16 cellular contexts compared by ENCODE assay signal in the genomic region with DNA sequence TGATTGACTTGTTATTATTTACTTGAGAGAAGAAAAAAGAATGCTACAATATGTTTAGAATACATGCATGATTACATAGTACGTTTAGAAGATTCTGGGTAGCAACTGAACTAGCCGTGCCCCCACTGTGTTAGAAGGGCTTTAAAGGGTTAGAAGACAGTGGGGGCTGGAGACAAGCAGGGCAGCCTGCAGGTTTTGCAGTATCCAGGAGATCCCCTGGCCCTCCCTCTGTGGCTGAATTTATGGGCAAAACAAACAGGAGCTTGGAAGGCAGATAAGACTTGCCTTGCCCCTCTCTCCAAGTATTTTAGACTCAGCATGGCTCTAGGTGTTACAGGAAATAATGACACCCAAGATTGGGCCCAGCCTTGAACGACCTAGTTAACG.
DNase-seq lines count a peak whose midpoint lies in the region; ATAC-seq, FAIRE-seq and TF ChIP-seq lines count a peak whose summit lies in the region.
"Had no signal": no experiment of that assay in that cellular context is flagged by ENCODE, and none has a peak within 500 bp of the region (broad histone marks: within the 10 kb centered on the region; RNA-seq: fewer than 3 reads in every experiment).

No MANE protein-coding gene starts in this region.

- BruUV-seq in mammary epithelial cell (replicated peaks; lab: Mats Ljungman, UMichigan), result no TSS peak
- BruUV-seq in MCF 10A (replicated peaks; lab: Mats Ljungman, UMichigan), result no TSS peak

- no peaks in the 10 kb centered on the region for H3K9me3 ChIP-seq in mammary epithelial cell (replicated peaks; ENCODE audit: insufficient read depth, low read length)
- H3K9me3 ChIP-seq in keratinocyte (ENCODE audit: control insufficient read depth, low read depth, low read length), result no peaks in the 10 kb centered on the region
- H3K9me3 ChIP-seq: Caco-2 had no signal

- POLR2A ChIA-PET in activated CD4-positive, alpha-beta T cell treated with anti-CD3 and anti-CD28 coated beads for 36 hours (lab: Charles Lee), result no interaction called here
- POLR2A ChIA-PET in MCF 10A (lab: Yijun Ruan, JAX), result interaction anchor here (0.5 kb wide), 1 partner anchor 10 kb away, joined by 3 read pairs; no protein-coding TSS in a partner anchor

- no peaks in the 10 kb centered on the region for H3K9me1 ChIP-seq in keratinocyte (ENCODE audit: control insufficient read depth, extremely low read depth, insufficient read depth, low read length)

- no peak for DNase-seq in activated CD4-positive, alpha-beta T cell treated with anti-CD3 and anti-CD28 coated beads for 36 hours
- DNase-seq in activated CD4-positive, alpha-beta T cell treated with anti-CD3 and anti-CD28 coated beads for 4 hours, result no peak
- no peak for DNase-seq in mammary epithelial cell
- no peak for DNase-seq in MCF 10A (ENCODE audit: unreplicated experiment)
- no peak for DNase-seq in keratinocyte (ENCODE audit: low read depth, low spot score)
- no peak for DNase-seq in HPDE6-E6E7 (ENCODE audit: extremely low spot score)
- DNase-seq in C1 segment of cervical spinal cord (lab: John Stamatoyannopoulos, UW), result no peak
- no peak for DNase-seq in SHP77 treated with DMSO at 0.1 percent for 48 hours (lab: John Stamatoyannopoulos, UW)
- DNase-seq: Caco-2; CD8-positive, alpha-beta memory T cell; DND-41; GDM1; H7 had no signal

- CTCF ChIA-PET in activated CD4-positive, alpha-beta T cell treated with anti-CD3 and anti-CD28 coated beads for 36 hours (lab: Charles Lee), result no interaction called here
- CTCF ChIA-PET in mammary epithelial cell (lab: Charles Lee; ENCODE audit: low non-redundant PET) (no interaction called here), MCF 10A (lab: Yijun Ruan, JAX) (interaction anchor here (0.6 to 1.1 kb wide), 3 partner anchors 16 to 1361 kb away, joined by 3 to 4 read pairs (median 3); no protein-coding TSS in a partner anchor)

- no peak for FAIRE-seq in keratinocyte (lab: Jason Lieb, UNC)
- FAIRE-seq: GM12892 had no signal

- H3K36me3 ChIP-seq in mammary epithelial cell (ENCODE audit: insufficient read depth, low read length), result no peaks in the 10 kb centered on the region
- H3K36me3 ChIP-seq in keratinocyte (ENCODE audit: control insufficient read depth in 2 of 2, extremely low read depth in 1 of 2, insufficient read depth in 2 of 2, low read length in 2 of 2), result no peaks in the 10 kb centered on the region

- H3K27me3 Mint-ChIP-seq in activated CD4-positive, alpha-beta T cell treated with anti-CD3 and anti-CD28 coated beads for 36 hours, result no peaks in the 10 kb centered on the region
- no peaks in the 10 kb centered on the region for H3K27me3 Mint-ChIP-seq in MCF 10A (ENCODE audit: insufficient read depth, unreplicated experiment)

- no peak overlapping the region for H3K9ac ChIP-seq in mammary epithelial cell (ENCODE audit: insufficient read depth, low read length)
- no peak overlapping the region for H3K9ac ChIP-seq in keratinocyte (ENCODE audit: control insufficient read depth, extremely low read depth, insufficient read depth, low read length)

- H3K27ac ChIP-seq in mammary epithelial cell (ENCODE audit: insufficient read depth, low read depth, low read length), result no peak overlapping the region
- no peak overlapping the region for H3K27ac ChIP-seq in keratinocyte (ENCODE audit: control insufficient read depth, insufficient read depth, low read length)
- H3K27ac ChIP-seq: 22Rv1 had no signal

- H3K36me3 Mint-ChIP-seq in activated CD4-positive, alpha-beta T cell treated with anti-CD3 and anti-CD28 coated beads for 36 hours (ENCODE audit: low read depth), result no peaks in the 10 kb centered on the region
- no peaks in the 10 kb centered on the region for H3K36me3 Mint-ChIP-seq in MCF 10A (ENCODE audit: insufficient read depth, unreplicated experiment)
- H3K36me3 Mint-ChIP-seq: CD8-positive, alpha-beta memory T cell had no signal

- no peak for TF ChIP-seq CTCF in mammary epithelial cell (conservative IDR thresholded peaks at IDR 0.05 in 1 of 2, IDR thresholded peaks at IDR 0.05 in 1 of 2; ENCODE audit: extremely low read depth in 1 of 2, insufficient read depth in 1 of 2, low read depth in 1 of 2, low read length in 2 of 2)
- TF ChIP-seq CTCF in MCF 10A (IDR thresholded peaks at IDR 0.05; ENCODE audit: unreplicated experiment), result no peak
- TF ChIP-seq CTCF in keratinocyte (optimal IDR thresholded peaks at IDR 0.05 in 1 of 3, IDR thresholded peaks at IDR 0.05 in 1 of 3, conservative IDR thresholded peaks at IDR 0.05 in 1 of 3; ENCODE audit: extremely low read depth in 1 of 3, insufficient read depth in 2 of 3, low read length in 3 of 3), result no peak

- peaks cover 44% of the 10 kb centered on the region for H3K4me1 Mint-ChIP-seq in activated CD4-positive, alpha-beta T cell treated with anti-CD3 and anti-CD28 coated beads for 36 hours
- H3K4me1 Mint-ChIP-seq in MCF 10A (ENCODE audit: insufficient read depth, unreplicated experiment), result no peaks in the 10 kb centered on the region
- H3K4me1 Mint-ChIP-seq: GM23338 had no signal

- H2AFZ ChIP-seq in mammary epithelial cell (ENCODE audit: low read depth, low read length), result peak overlapping the region; percentile 46
- H2AFZ ChIP-seq in keratinocyte (ENCODE audit: control insufficient read depth, low read length), result no peak overlapping the region
- H2AFZ ChIP-seq: GM23338 had no signal

- no peak overlapping the region for H3K4me3 ChIP-seq in mammary epithelial cell (replicated peaks in 1 of 3; ENCODE audit: insufficient read depth in 1 of 3, low read depth in 2 of 3, low read length in 3 of 3)
- no peak overlapping the region for H3K4me3 ChIP-seq in keratinocyte (ENCODE audit: control insufficient read depth in 2 of 3, extremely low read depth in 1 of 3, insufficient read depth in 2 of 3, low read depth in 1 of 3, low read length in 3 of 3)
- H3K4me3 ChIP-seq: GM23338 had no signal

- no peaks in the 10 kb centered on the region for H3K9me3 Mint-ChIP-seq in activated CD4-positive, alpha-beta T cell treated with anti-CD3 and anti-CD28 coated beads for 36 hours (ENCODE audit: low read depth)
- H3K9me3 Mint-ChIP-seq in MCF 10A (ENCODE audit: unreplicated experiment), result no peaks in the 10 kb centered on the region
- H3K9me3 Mint-ChIP-seq: CD8-positive, alpha-beta memory T cell; GM23338 had no signal

- H3K4me2 ChIP-seq in mammary epithelial cell (ENCODE audit: insufficient read depth, low read depth, low read length) (no peak overlapping the region), keratinocyte (ENCODE audit: control insufficient read depth, extremely low read depth, insufficient read depth, low read depth, low read length) (peak overlapping the region; percentile 61)
- H3K4me2 ChIP-seq: GM23338 had no signal

- peak overlapping the region; percentile 74 for H3K27ac Mint-ChIP-seq in activated CD4-positive, alpha-beta T cell treated with anti-CD3 and anti-CD28 coated beads for 36 hours
- no peak overlapping the region for H3K27ac Mint-ChIP-seq in MCF 10A (ENCODE audit: low read depth, unreplicated experiment)
- H3K27ac Mint-ChIP-seq: GM23338 had no signal

- no peaks in the 10 kb centered on the region for H3K79me2 ChIP-seq in mammary epithelial cell (ENCODE audit: insufficient read depth, low read length)
- no peaks in the 10 kb centered on the region for H3K79me2 ChIP-seq in keratinocyte (ENCODE audit: control insufficient read depth, insufficient read depth, low read length)

- no peak for ATAC-seq in activated CD4-positive, alpha-beta T cell treated with anti-CD3 and anti-CD28 coated beads for 36 hours
- ATAC-seq: GM23338 had no signal

- no peak overlapping the region for H3K4me3 Mint-ChIP-seq in activated CD4-positive, alpha-beta T cell treated with anti-CD3 and anti-CD28 coated beads for 36 hours
- no peak overlapping the region for H3K4me3 Mint-ChIP-seq in MCF 10A (ENCODE audit: unreplicated experiment)
- H3K4me3 Mint-ChIP-seq: CD8-positive, alpha-beta memory T cell; GM23338 had no signal

- H4K20me1 ChIP-seq in mammary epithelial cell (ENCODE audit: insufficient read depth, low read length) (no peaks in the 10 kb centered on the region), keratinocyte (ENCODE audit: control insufficient read depth, extremely low read depth, insufficient read depth, low read length) (no peaks in the 10 kb centered on the region)

- H3K4me1 ChIP-seq in mammary epithelial cell (ENCODE audit: insufficient read depth, low read length) (peaks cover 22% of the 10 kb centered on the region), keratinocyte (ENCODE audit: control insufficient read depth, extremely low read depth, insufficient read depth, low read length) (peaks cover 20% of the 10 kb centered on the region)
- H3K4me1 ChIP-seq: Caco-2 had no signal

- dilution Hi-C loops in mammary epithelial cell (cut with HindIII; ENCODE audit: low sequenced_read_pairs) (no loop called here), keratinocyte (cut with MboI; ENCODE audit: extremely low pct_ligation_motif_present, low sequenced_read_pairs) (no loop called here)

- intact Hi-C loops in activated CD4-positive, alpha-beta T cell treated with anti-CD3 and anti-CD28 coated beads for 36 hours (cut with DNase I, micrococcal nuclease), result no loop called here
- intact Hi-C loops in mammary epithelial cell (cut with micrococcal nuclease), result loop anchor here (5.0 to 10.0 kb wide), 3 partner anchors 44 to 414 kb away; no protein-coding TSS in a partner anchor
- intact Hi-C loops in MCF 10A (cut with micrococcal nuclease), result no loop called here

- WGBS in mammary epithelial cell (ENCODE audit: low coverage, missing lambda C conversion rate), result 86% methylated on average over 3 of the region's 4 CpGs

- in situ Hi-C loops in mammary epithelial cell (cut with MboI; ENCODE audit: low sequenced_read_pairs in 2 of 2), result no loop called here

- H3K27me3 ChIP-seq in mammary epithelial cell (ENCODE audit: insufficient read depth, low read length) (no peaks in the 10 kb centered on the region), keratinocyte (ENCODE audit: control insufficient read depth, extremely low read depth, insufficient read depth, low read length) (no peaks in the 10 kb centered on the region)
